Comparison of ENCODE assay signal across 24 cellular contexts in the genomic region with DNA sequence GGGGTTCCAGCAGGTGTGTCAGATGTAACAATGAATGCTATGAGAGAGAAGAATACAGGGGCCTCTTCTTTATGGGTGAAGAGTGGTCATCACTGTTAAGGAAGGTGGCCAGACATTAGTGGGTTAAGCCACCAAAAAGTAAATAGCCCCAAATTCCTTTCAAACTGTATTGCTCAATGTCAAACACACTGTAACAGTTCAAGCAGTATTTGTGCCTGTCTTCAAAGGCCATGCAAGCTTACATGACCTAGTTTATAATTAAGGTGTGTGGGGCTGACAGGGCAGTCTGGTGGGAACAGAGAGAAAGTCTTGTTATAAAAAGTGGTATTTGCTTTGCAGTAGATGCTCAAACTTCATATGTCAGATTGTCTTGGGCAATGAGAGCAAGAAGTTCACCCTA. TPM values are rescaled to one million over a fixed set of nuclear protein-coding genes. Genes with fewer than 3 reads are reported as not detected.
"Had no signal": no experiment of that assay in that cellular context is flagged by ENCODE, and none has a peak within 500 bp of the region (broad histone marks: within the 10 kb centered on the region; RNA-seq: fewer than 3 reads in every experiment).

No MANE protein-coding gene starts in this region.

- ATAC-seq: SK-N-SH treated with all-trans-retinoic acid at 6 μM for 48 hours had no signal

- FAIRE-seq: RCC 7860 had no signal

- H3K27ac ChIP-seq: KMS-11, SJCRH30 had no signal

- DNase-seq: IMR-90, MV-4-11, NCI-H1048, NCI-H1105, NCI-H1417 treated with DMSO at 0.1 percent for 48 hours, NCI-H146, NCI-H1694 treated with DMSO at 0.1 percent for 48 hours, NCI-H1930, NCI-H2081, NCI-H2107, NCI-H226, NCI-H446, NCI-H510A, NCI-H524 treated with DMSO at 0.1 percent for 48 hours, NCI-H69, NCI-H774, Right ventricle myocardium superior, RPMI8226 had no signal

- H3K4me3 ChIP-seq: SJCRH30 had no signal

- H3K27me3 ChIP-seq: SJCRH30 had no signal

- H3K9ac ChIP-seq: KMS-11 had no signal

- H3K4me2 ChIP-seq: KMS-11 had no signal

- H3K36me3 ChIP-seq: SJCRH30 had no signal

RNA-seq across cellular contexts. Expression of a gene that starts 18.5 kb away (rescaled TPM):
- total RNA-seq: HT-29, IMR-90, MCF 10A had no signal
- polyA plus RNA-seq: IMR-90 had no signal

RNA-seq across cellular contexts. Expression of a gene that starts 24.5 kb away (rescaled TPM):
- total RNA-seq: HT-29, IMR-90, SJCRH30 had no signal

RNA-seq across cellular contexts. Expression of a gene that starts 35.4 kb away (rescaled TPM):
- total RNA-seq: HT-29, IMR-90, MCF 10A, Right ventricle myocardium superior had no signal
- polyA plus RNA-seq: IMR-90 had no signal
